26 cellular contexts compared by ENCODE assay signal in genomic region chr16:22849517-22849916, GRCh38. TPM values are rescaled to one million over a fixed set of nuclear protein-coding genes. Genes with fewer than 3 reads are reported as not detected.
DNase-seq lines count a peak whose midpoint lies in the region; ATAC-seq, FAIRE-seq and TF ChIP-seq lines count a peak whose summit lies in the region.
"Had no signal": no experiment of that assay in that cellular context is flagged by ENCODE, and none has a peak within 500 bp of the region (broad histone marks: within the 10 kb centered on the region; RNA-seq: fewer than 3 reads in every experiment).

No MANE protein-coding gene starts in this region.

- no peak for TF ChIP-seq CTCF in HepG2 (CRISPR knock-in tag; IDR thresholded peaks at IDR 0.05)
- no peak for TF ChIP-seq CTCF in right lobe of liver (IDR thresholded peaks at IDR 0.05)
- TF ChIP-seq CTCF in esophagus muscularis mucosa (IDR thresholded peaks at IDR 0.05): no peak
- TF ChIP-seq CTCF in keratinocyte (optimal IDR thresholded peaks at IDR 0.05 in 1 of 3, IDR thresholded peaks at IDR 0.05 in 1 of 3, conservative IDR thresholded peaks at IDR 0.05 in 1 of 3; ENCODE audit: extremely low read depth in 1 of 3, insufficient read depth in 2 of 3, low read length in 3 of 3): no peak

- H3K9me1 ChIP-seq in keratinocyte (ENCODE audit: control insufficient read depth, extremely low read depth, insufficient read depth, low read length): no peaks in the 10 kb centered on the region

- BruUV-seq in HepG2 (replicated peaks; lab: Mats Ljungman, UMichigan): no TSS peak

- TF ChIP-seq POLR2A in HepG2 (IDR thresholded peaks at IDR 0.05; ENCODE audit: insufficient read depth in 1 of 2, low read depth in 2 of 2, low read length in 2 of 2): no peak
- TF ChIP-seq POLR2A in right lobe of liver (IDR thresholded peaks at IDR 0.05): no peak
- TF ChIP-seq POLR2A in esophagus muscularis mucosa (IDR thresholded peaks at IDR 0.05; ENCODE audit: low read depth): no peak

- H2AFZ ChIP-seq in HepG2 (ENCODE audit: low read length) (no peak overlapping the region), keratinocyte (ENCODE audit: control insufficient read depth, low read length) (no peak overlapping the region)
- H2AFZ ChIP-seq: GM23338 had no signal

- no peak for TF ChIP-seq RAD21 in HepG2 (CRISPR knock-in tag; IDR thresholded peaks at IDR 0.05)

- H3K4me3 ChIP-seq in HepG2 (replicated peaks in 1 of 3; ENCODE audit: insufficient read depth in 1 of 3, low read depth in 2 of 3, low read length in 3 of 3) (no peak overlapping the region), right lobe of liver (no peak overlapping the region), esophagus muscularis mucosa (no peak overlapping the region), keratinocyte (ENCODE audit: control insufficient read depth in 2 of 3, extremely low read depth in 1 of 3, insufficient read depth in 2 of 3, low read depth in 1 of 3, low read length in 3 of 3) (no peak overlapping the region)
- H3K4me3 ChIP-seq: BLaER1 treated with 17β-estradiol and CSF1 and Interleukin-3, amounts not matched to agents 10 nM and 100 nM; GM12878; GM23338; HAP-1 had no signal

- H3K4me1 ChIP-seq in HepG2 (ENCODE audit: insufficient read depth, low read length): no peaks in the 10 kb centered on the region
- H3K4me1 ChIP-seq in right lobe of liver: no peaks in the 10 kb centered on the region
- no peaks in the 10 kb centered on the region for H3K4me1 ChIP-seq in esophagus muscularis mucosa
- no peaks in the 10 kb centered on the region for H3K4me1 ChIP-seq in keratinocyte (ENCODE audit: control insufficient read depth, extremely low read depth, insufficient read depth, low read length)
- H3K4me1 ChIP-seq: BE2C, HAP-1 had no signal

- POLR2A ChIA-PET in HepG2 (lab: Yijun Ruan, JAX): no interaction called here

- H3K27me3 ChIP-seq in HepG2 (ENCODE audit: control insufficient read depth in 1 of 2, insufficient read depth in 2 of 2, low read length in 2 of 2): peaks cover 1 to 44% of the 10 kb centered on the region in 2 experiments; a peak in 4 of 5 replicates
- H3K27me3 ChIP-seq in right lobe of liver: no peaks in the 10 kb centered on the region
- peaks cover 0 to 28% (median 0%) of the 10 kb centered on the region in 4 donors for H3K27me3 ChIP-seq in esophagus muscularis mucosa
- no peaks in the 10 kb centered on the region for H3K27me3 ChIP-seq in keratinocyte (ENCODE audit: control insufficient read depth, extremely low read depth, insufficient read depth, low read length)
- H3K27me3 ChIP-seq: BE2C; BLaER1 treated with 17β-estradiol and CSF1 and Interleukin-3, amounts not matched to agents 10 nM and 100 nM had no signal

- dilution Hi-C loops in keratinocyte (cut with MboI; ENCODE audit: extremely low pct_ligation_motif_present, low sequenced_read_pairs): no loop called here

- CTCF ChIA-PET in HepG2 (lab: Yijun Ruan, JAX; ENCODE audit: low intra/inter-chr PET ratio, low total read pairs): no interaction called here

- H3K27ac ChIP-seq in HepG2 (ENCODE audit: extremely low read length, insufficient read depth, low read length): no peak overlapping the region
- no peak overlapping the region for H3K27ac ChIP-seq in right lobe of liver
- H3K27ac ChIP-seq in esophagus muscularis mucosa (replicated peaks in 1 of 4): no peak overlapping the region
- no peak overlapping the region for H3K27ac ChIP-seq in keratinocyte (ENCODE audit: control insufficient read depth, insufficient read depth, low read length)
- H3K27ac ChIP-seq: 22Rv1; BLaER1 treated with 17β-estradiol and CSF1 and Interleukin-3, amounts not matched to agents 10 nM and 100 nM had no signal

- H3K79me2 ChIP-seq in HepG2 (ENCODE audit: insufficient read depth, low read length) (no peaks in the 10 kb centered on the region), keratinocyte (ENCODE audit: control insufficient read depth, insufficient read depth, low read length) (peaks cover 22% of the 10 kb centered on the region)

- intact Hi-C loops in HepG2 (cut with micrococcal nuclease; ENCODE audit: unreplicated experiment) (no loop called here), right lobe of liver (cut with DNase I) (no loop called here), esophagus muscularis mucosa (cut with DNase I) (no loop called here), Right ventricle myocardium superior (cut with DNase I) (no loop called here)

- TF ChIP-seq EP300 in HepG2 (IDR thresholded peaks at IDR 0.05; ENCODE audit: low read depth in 2 of 2, low read length in 2 of 2) (no peak), HepG2 (CRISPR knock-in tag; IDR thresholded peaks at IDR 0.05; ENCODE audit: borderline replicate concordance) (no peak), esophagus muscularis mucosa (IDR thresholded peaks at IDR 0.05) (no peak)

- H3K9me3 ChIP-seq in HepG2 (ENCODE audit: low read length) (no peaks in the 10 kb centered on the region), right lobe of liver (no peaks in the 10 kb centered on the region), esophagus muscularis mucosa (no peaks in the 10 kb centered on the region), keratinocyte (ENCODE audit: control insufficient read depth, low read depth, low read length) (no peaks in the 10 kb centered on the region)
- H3K9me3 ChIP-seq: BE2C; BLaER1 treated with 17β-estradiol and CSF1 and Interleukin-3, amounts not matched to agents 10 nM and 100 nM; HAP-1 had no signal

- H4K20me1 ChIP-seq in HepG2 (ENCODE audit: insufficient read depth, low read length): no peaks in the 10 kb centered on the region
- no peaks in the 10 kb centered on the region for H4K20me1 ChIP-seq in keratinocyte (ENCODE audit: control insufficient read depth, extremely low read depth, insufficient read depth, low read length)
- H4K20me1 ChIP-seq: BLaER1 treated with 17β-estradiol and CSF1 and Interleukin-3, amounts not matched to agents 10 nM and 100 nM had no signal

- H3K9ac ChIP-seq in HepG2 (ENCODE audit: insufficient read depth, low read depth, low read length) (no peak overlapping the region), keratinocyte (ENCODE audit: control insufficient read depth, extremely low read depth, insufficient read depth, low read length) (no peak overlapping the region)
- H3K9ac ChIP-seq: BLaER1 treated with 17β-estradiol and CSF1 and Interleukin-3, amounts not matched to agents 10 nM and 100 nM had no signal

- WGBS in HepG2 (ENCODE audit: low lambda C conversion rate): 4% methylated on average over 2 of the region's 2 CpGs
- 68% methylated on average over 2 of the region's 2 CpGs for WGBS in right lobe of liver (ENCODE audit: insufficient coverage, low coverage, low lambda C conversion rate, missing lambda C conversion rate)
- WGBS in esophagus muscularis mucosa: 85% methylated on average over 2 of the region's 2 CpGs

- H3K36me3 ChIP-seq in HepG2 (replicated peaks in 1 of 2; ENCODE audit: control insufficient read depth in 1 of 2, insufficient read depth in 2 of 2, low read length in 2 of 2): no peaks in the 10 kb centered on the region
- H3K36me3 ChIP-seq in right lobe of liver: no peaks in the 10 kb centered on the region
- H3K36me3 ChIP-seq in esophagus muscularis mucosa: no peaks in the 10 kb centered on the region
- peaks cover 6% of the 10 kb centered on the region in 2 experiments for H3K36me3 ChIP-seq in keratinocyte (ENCODE audit: control insufficient read depth in 2 of 2, extremely low read depth in 1 of 2, insufficient read depth in 2 of 2, low read length in 2 of 2)
- H3K36me3 ChIP-seq: BE2C; BLaER1 treated with 17β-estradiol and CSF1 and Interleukin-3, amounts not matched to agents 10 nM and 100 nM; HAP-1 had no signal

- ATAC-seq in HepG2 (no peak), right lobe of liver (no peak), HG03196 (IDR thresholded peaks at IDR 0.05; ENCODE audit: unreplicated experiment) (no peak), Right ventricle myocardium superior (ENCODE audit: poor library complexity) (no peak)
- ATAC-seq: GM12878, GM23338 had no signal

- FAIRE-seq in HepG2 (lab: Jason Lieb, UNC): no peak
- FAIRE-seq in keratinocyte (lab: Jason Lieb, UNC): peak; percentile 26
- FAIRE-seq: A204.1, D721Med, GM12878, GM19239 had no signal

- in situ Hi-C loops in HepG2 (cut with HindIII; ENCODE audit: extremely low pct_ligation_motif_present, low pct_unique_long_range_greater_than_20kb): no loop called here

- H3K4me2 ChIP-seq in HepG2 (ENCODE audit: low read depth, low read length) (no peak overlapping the region), keratinocyte (ENCODE audit: control insufficient read depth, extremely low read depth, insufficient read depth, low read depth, low read length) (no peak overlapping the region)
- H3K4me2 ChIP-seq: BLaER1 treated with 17β-estradiol and CSF1 and Interleukin-3, amounts not matched to agents 10 nM and 100 nM; GM23338 had no signal

- no peak for DNase-seq in HepG2 (ENCODE audit: low spot score)
- DNase-seq in right lobe of liver: no peak
- DNase-seq in esophagus muscularis mucosa (ENCODE audit: extremely low spot score): peak; percentile 37
- DNase-seq in keratinocyte (ENCODE audit: low read depth, low spot score): no peak
- DNase-seq in AG08396 (ENCODE audit: low spot score): no peak
- DNase-seq in Right ventricle myocardium superior: no peak
- DNase-seq: AML-193; BE2C; CD4-positive, alpha-beta T cell; CD8-positive, alpha-beta memory T cell; DMS 273 treated with DMSO at 0.1 percent for 48 hours; DMS79; EL; GDM1; HFFc6 had no signal

RNA-seq across cellular contexts. Expression of gene HS3ST2, which starts 35.6 kb away (rescaled TPM):
- not detected in 2 replicates for total RNA-seq in HepG2 (2016; rRNA removed; fragmentation: Illumina TruSeq; extraction: Trizol)
- total RNA-seq in HepG2 (2016; cell fraction: cytosol; rRNA removed; fragmentation: Illumina TruSeq; extraction: Trizol; ENCODE audit: low read depth): not detected in 2 replicates
- total RNA-seq in HepG2 (2016; cell fraction: insoluble cytoplasmic fraction; rRNA removed; fragmentation: Illumina TruSeq; extraction: Trizol): not detected in 2 replicates
- total RNA-seq in HepG2 (2016; cell fraction: membrane; rRNA removed; fragmentation: Illumina TruSeq; extraction: Trizol): not detected in 2 replicates
- total RNA-seq in HepG2 (2016; cell fraction: nucleus; rRNA removed; fragmentation: Illumina TruSeq; extraction: Trizol): not detected in 2 replicates
- polyA plus RNA-seq in HepG2 (2011; rRNA removed): not detected in 2 replicates
- polyA plus RNA-seq in HepG2 (2011; cell fraction: cytosol; rRNA removed): not detected in 2 replicates
- not detected in 2 replicates for polyA plus RNA-seq in HepG2 (2011; cell fraction: nucleus; rRNA removed)
- polyA plus RNA-seq in HepG2 (2012): not detected in 2 replicates
- not detected in 2 replicates for polyA plus RNA-seq in HepG2 (2016; cell fraction: cytosol; fragmentation: Illumina TruSeq; extraction: Trizol; ENCODE audit: low read depth)
- not detected in 2 replicates for polyA plus RNA-seq in HepG2 (2016; cell fraction: insoluble cytoplasmic fraction; fragmentation: Illumina TruSeq; extraction: Trizol; ENCODE audit: low read depth)
- polyA plus RNA-seq in HepG2 (2016; cell fraction: membrane; fragmentation: Illumina TruSeq; extraction: Trizol; ENCODE audit: low read depth): not detected in 2 replicates
- polyA plus RNA-seq in HepG2 (2016; cell fraction: nucleus; fragmentation: Illumina TruSeq; extraction: Trizol; ENCODE audit: insufficient read depth, low read depth): not detected in 2 replicates
- not detected in 2 replicates for polyA minus RNA-seq in HepG2 (2011; rRNA and poly(A)+ RNA removed; ENCODE audit: low replicate concordance)
- not detected in 2 replicates for polyA minus RNA-seq in HepG2 (2011; cell fraction: cytosol; rRNA and poly(A)+ RNA removed)
- not detected in 2 replicates for polyA minus RNA-seq in HepG2 (2011; cell fraction: nucleus; rRNA and poly(A)+ RNA removed)
- 1 to 10 TPM in 2 of 6 experiments, under 1 TPM in 3, not detected in 1; 0.21 to 3.2 (median 0.93) TPM for total RNA-seq in right lobe of liver
- 1 to 10 TPM in 3 of 4 donors, under 1 TPM in 1; 0.71 to 2.2 (median 1.5) TPM for total RNA-seq in esophagus muscularis mucosa
- 3.5 to 28.1 TPM (median 6.3 TPM) in 3 replicates for polyA plus RNA-seq in keratinocyte
- 3.4 TPM for polyA plus RNA-seq in keratinocyte (2011; ENCODE audit: low read depth)
- 11.6 and 12.0 TPM in 2 replicates for polyA plus RNA-seq in keratinocyte (2011; cell fraction: cytosol; rRNA removed)
- polyA plus RNA-seq in keratinocyte (2011; cell fraction: nucleus; rRNA removed): 8.5 and 11.1 TPM in 2 replicates
- polyA plus RNA-seq in keratinocyte (2012; ENCODE audit: low replicate concordance): 12.1 and 36.5 TPM in 2 replicates
- polyA minus RNA-seq in keratinocyte: 1.7 to 37.5 TPM (median 5.7 TPM) in 3 replicates
- 8.1 TPM for polyA minus RNA-seq in keratinocyte (2011; cell fraction: cytosol; rRNA and poly(A)+ RNA removed)
- 7.6 and 8.6 TPM in 2 replicates for polyA minus RNA-seq in keratinocyte (2011; cell fraction: nucleus; rRNA and poly(A)+ RNA removed)
- 0.19 TPM for total RNA-seq in Right ventricle myocardium superior
- total RNA-seq: CD4-positive, alpha-beta T cell; CD8-positive, alpha-beta memory T cell; GM12878; HFFc6 had no signal
- polyA plus RNA-seq: AG04450; CD14-positive monocyte; CD8-positive, alpha-beta memory T cell; GM12878 had no signal
